ENCODE assay signal across 11 cellular contexts in the genomic region with DNA sequence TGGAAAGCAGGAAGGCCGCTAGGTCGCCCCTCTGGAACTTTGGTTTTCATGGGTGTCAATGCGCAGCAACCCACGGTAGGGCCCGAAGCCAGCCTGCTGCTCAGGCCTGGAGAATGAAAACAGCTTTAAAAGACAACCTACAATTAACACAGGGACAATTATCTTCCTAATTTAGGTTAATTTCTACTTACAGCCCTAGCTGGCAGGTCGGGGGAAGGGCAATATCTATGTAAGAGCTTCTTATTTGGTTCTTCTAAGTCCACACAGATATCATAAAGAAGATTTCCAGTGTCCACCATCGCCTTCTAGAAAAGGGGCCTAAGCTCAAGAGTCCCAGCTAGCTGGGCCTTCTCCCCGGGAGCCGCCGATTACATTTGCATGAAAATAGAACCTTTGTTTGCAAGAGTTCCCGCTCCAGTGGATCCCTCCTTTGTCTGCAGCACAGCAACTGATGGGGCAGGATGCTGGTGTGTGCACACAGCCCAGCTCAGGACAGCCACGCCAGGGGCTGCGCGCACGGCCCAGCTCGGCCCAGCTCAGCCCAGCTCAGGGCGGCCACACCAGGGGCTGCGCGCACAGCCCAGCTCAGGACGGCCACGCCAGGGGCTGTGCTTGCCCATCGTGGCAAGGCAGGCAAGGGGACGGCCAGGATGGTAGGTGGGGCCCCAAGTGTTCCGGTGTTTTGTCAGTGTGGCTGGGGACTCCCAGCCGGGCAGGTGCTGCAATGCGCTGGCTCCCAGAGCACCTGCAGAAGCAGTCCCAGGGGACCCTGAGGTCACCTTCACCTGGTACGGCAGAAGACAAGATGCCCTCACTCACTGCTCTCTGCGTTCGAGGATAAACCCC.
A peak's percentile ranks its signal among the peaks of the same experiment; 100 is the strongest.
DNase-seq lines count a peak whose midpoint lies in the region; ATAC-seq and TF ChIP-seq lines count a peak whose summit lies in the region.
"Had no signal": no experiment of that assay in that cellular context is flagged by ENCODE, and none has a peak within 500 bp of the region (broad histone marks: within the 10 kb centered on the region; RNA-seq: fewer than 3 reads in every experiment).

No MANE protein-coding gene starts in this region.

- 86 to 95% (median 94%) methylated on average over 22 to 29 of the region's 29 CpGs for WGBS in adrenal gland, 4 donors

- TF ChIP-seq CTCF in adrenal gland (IDR thresholded peaks at IDR 0.05): no peak

- peaks cover 40 to 60% (median 45%) of the 10 kb centered on the region in 3 donors for H3K4me1 Mint-ChIP-seq in IgD-negative memory B cell
- peaks cover 54 to 79% of the 10 kb centered on the region in 2 donors for H3K4me1 Mint-ChIP-seq in stimulated activated naive B cell treated with anti-CD40 and anti-IgM and Interleukin-4, amounts not matched to agents 10 μg/mL and 1 μg/mL and 100 μg/mL, for 72 hours

- peaks cover 26% of the 10 kb centered on the region for H3K27me3 Mint-ChIP-seq in IgD-negative memory B cell
- H3K27me3 Mint-ChIP-seq in stimulated activated naive B cell treated with anti-CD40 and anti-IgM and Interleukin-4, amounts not matched to agents 10 μg/mL and 1 μg/mL and 100 μg/mL, for 72 hours: peaks cover 5 to 20% of the 10 kb centered on the region in 2 donors

- H3K36me3 Mint-ChIP-seq in IgD-negative memory B cell: peaks cover 4% of the 10 kb centered on the region
- H3K36me3 Mint-ChIP-seq in stimulated activated naive B cell treated with anti-CD40 and anti-IgM and Interleukin-4, amounts not matched to agents 10 μg/mL and 1 μg/mL and 100 μg/mL, for 72 hours: peaks cover 7 to 9% of the 10 kb centered on the region in 2 donors

- TF ChIP-seq POLR2A in adrenal gland (IDR thresholded peaks at IDR 0.05): no peak

- H3K4me3 Mint-ChIP-seq in IgD-negative memory B cell: peak overlapping the region in 2 of 4 donors; percentile 43 to 74
- no peak overlapping the region for H3K4me3 Mint-ChIP-seq in stimulated activated naive B cell treated with anti-CD40 and anti-IgM and Interleukin-4, amounts not matched to agents 10 μg/mL and 1 μg/mL and 100 μg/mL, for 72 hours
- H3K4me3 Mint-ChIP-seq: activated T-helper 1 cell treated with anti-CD3 and anti-CD28 coated beads, Interleukin-12 subunit alpha, Interleukin-12 subunit beta, Interleukin-2, Interleukin-4 antibody, amounts not matched to agents 30 ng/mL and 10 ng/mL and 1 ng/mL, durations not matched to agents 14 hours and 24 hours and 36 hours had no signal

- H3K9me3 ChIP-seq in adrenal gland (replicated peaks in 1 of 3) (no peaks in the 10 kb centered on the region), iPS-20b (ENCODE audit: insufficient read depth, low read depth, low read length) (no peaks in the 10 kb centered on the region)
- no peaks in the 10 kb centered on the region for H3K9me3 ChIP-seq in effector memory CD4-positive, alpha-beta T cell (ENCODE audit: control insufficient read depth, low read length)
- H3K9me3 ChIP-seq: pancreas had no signal

- peak overlapping the region in 2 of 3 donors; percentile 82 to 99 for H3K27ac Mint-ChIP-seq in IgD-negative memory B cell
- H3K27ac Mint-ChIP-seq in stimulated activated naive B cell treated with anti-CD40 and anti-IgM and Interleukin-4, amounts not matched to agents 10 μg/mL and 1 μg/mL and 100 μg/mL, for 72 hours: no peak overlapping the region
- H3K27ac Mint-ChIP-seq: activated T-helper 1 cell treated with anti-CD3 and anti-CD28 coated beads, Interleukin-12 subunit alpha, Interleukin-12 subunit beta, Interleukin-2, Interleukin-4 antibody, amounts not matched to agents 30 ng/mL and 10 ng/mL and 1 ng/mL, durations not matched to agents 14 hours and 24 hours and 36 hours had no signal

- ATAC-seq in stimulated activated naive B cell treated with anti-CD40 and anti-IgM and Interleukin-4, amounts not matched to agents 10 μg/mL and 1 μg/mL and 100 μg/mL, for 72 hours (replicated peaks): peak in 1 of 2 donors; percentile 12
- ATAC-seq in GM21515 (IDR thresholded peaks at IDR 0.05; ENCODE audit: unreplicated experiment) (no peak), HG02970 (IDR thresholded peaks at IDR 0.05; ENCODE audit: low FRiP score, unreplicated experiment) (no peak)

- H3K27me3 ChIP-seq in adrenal gland: no peaks in the 10 kb centered on the region
- H3K27me3 ChIP-seq in iPS-20b (ENCODE audit: insufficient read depth, low read length): no peaks in the 10 kb centered on the region
- H3K27me3 ChIP-seq in effector memory CD4-positive, alpha-beta T cell (replicated peaks; ENCODE audit: control insufficient read depth, insufficient read depth, low read length, poor library complexity, severe bottlenecking): no peaks in the 10 kb centered on the region
- H3K27me3 ChIP-seq: pancreas had no signal

- H3K36me3 ChIP-seq in adrenal gland (replicated peaks in 1 of 2): no peaks in the 10 kb centered on the region
- no peaks in the 10 kb centered on the region for H3K36me3 ChIP-seq in iPS-20b (ENCODE audit: insufficient read depth, low read depth, low read length)
- H3K36me3 ChIP-seq in effector memory CD4-positive, alpha-beta T cell (ENCODE audit: control insufficient read depth, insufficient read depth, low read length): no peaks in the 10 kb centered on the region
- H3K36me3 ChIP-seq: pancreas had no signal

- DNase-seq in adrenal gland (peak in 1 of 7 donors; percentile 13), NCI-H1930 (lab: John Stamatoyannopoulos, UW) (no peak)
- peak; percentile 25 for DNase-seq in stimulated activated naive B cell treated with anti-CD40 and anti-IgM and Interleukin-4, amounts not matched to agents 10 μg/mL and 1 μg/mL and 100 μg/mL, for 72 hours
- no peak for DNase-seq in effector memory CD4-positive, alpha-beta T cell
- DNase-seq: SIG-M5 had no signal

- peaks cover 52 to 75% of the 10 kb centered on the region in 2 donors for H3K4me1 ChIP-seq in adrenal gland (replicated peaks in 1 of 2)
- H3K4me1 ChIP-seq in iPS-20b (ENCODE audit: insufficient read depth, low read length): peaks cover 64% of the 10 kb centered on the region
- peaks cover 55% of the 10 kb centered on the region for H3K4me1 ChIP-seq in effector memory CD4-positive, alpha-beta T cell (ENCODE audit: control insufficient read depth, insufficient read depth, low read length, poor library complexity, severe bottlenecking)

- peak overlapping the region in 3 of 5 donors; percentile 71 to 85 (median 82) for H3K27ac ChIP-seq in adrenal gland
- peak overlapping the region; percentile 89 for H3K27ac ChIP-seq in iPS-20b (ENCODE audit: low read length)
- no peak overlapping the region for H3K27ac ChIP-seq in effector memory CD4-positive, alpha-beta T cell (ENCODE audit: insufficient read depth, low read length, poor library complexity, severe bottlenecking)
- H3K27ac ChIP-seq: pancreas had no signal

- H3K9ac ChIP-seq in iPS-20b (ENCODE audit: low read depth, low read length): peak overlapping the region; percentile 78; the same call in 1 of the 2 replicates

- H3K4me3 ChIP-seq in adrenal gland: no peak overlapping the region
- H3K4me3 ChIP-seq in iPS-20b (ENCODE audit: low read length): peak overlapping the region; percentile 55
- H3K4me3 ChIP-seq in effector memory CD4-positive, alpha-beta T cell (ENCODE audit: insufficient read depth, low read depth, low read length, poor library complexity, severe bottlenecking): no peak overlapping the region
- H3K4me3 ChIP-seq: pancreas had no signal

- intact Hi-C loops in adrenal gland (cut with DNase I): no loop called here

- no peaks in the 10 kb centered on the region for H3K9me3 Mint-ChIP-seq in IgD-negative memory B cell
- H3K9me3 Mint-ChIP-seq in stimulated activated naive B cell treated with anti-CD40 and anti-IgM and Interleukin-4, amounts not matched to agents 10 μg/mL and 1 μg/mL and 100 μg/mL, for 72 hours: peaks cover 0 to 1% of the 10 kb centered on the region in 2 donors
- H3K9me3 Mint-ChIP-seq: activated T-helper 1 cell treated with anti-CD3 and anti-CD28 coated beads, Interleukin-12 subunit alpha, Interleukin-12 subunit beta, Interleukin-2, Interleukin-4 antibody, amounts not matched to agents 30 ng/mL and 10 ng/mL and 1 ng/mL, durations not matched to agents 14 hours and 24 hours and 36 hours had no signal
